Comparison of ENCODE assay signal across 1 cellular context in genomic region chr6:132401120-132401940, GRCh38.
TF ChIP-seq lines count a peak whose summit lies in the region.

MOXD1 (minus strand) TSS chr6:132401475; CDS start chr6:132401426, 49 bp downstream.

TF ChIP-seq in HEK293, 187 proteins besides CTCF, POLR2A, EP300 and RAD21 (continued from another document):
- TF ChIP-seq, protein P1, sequence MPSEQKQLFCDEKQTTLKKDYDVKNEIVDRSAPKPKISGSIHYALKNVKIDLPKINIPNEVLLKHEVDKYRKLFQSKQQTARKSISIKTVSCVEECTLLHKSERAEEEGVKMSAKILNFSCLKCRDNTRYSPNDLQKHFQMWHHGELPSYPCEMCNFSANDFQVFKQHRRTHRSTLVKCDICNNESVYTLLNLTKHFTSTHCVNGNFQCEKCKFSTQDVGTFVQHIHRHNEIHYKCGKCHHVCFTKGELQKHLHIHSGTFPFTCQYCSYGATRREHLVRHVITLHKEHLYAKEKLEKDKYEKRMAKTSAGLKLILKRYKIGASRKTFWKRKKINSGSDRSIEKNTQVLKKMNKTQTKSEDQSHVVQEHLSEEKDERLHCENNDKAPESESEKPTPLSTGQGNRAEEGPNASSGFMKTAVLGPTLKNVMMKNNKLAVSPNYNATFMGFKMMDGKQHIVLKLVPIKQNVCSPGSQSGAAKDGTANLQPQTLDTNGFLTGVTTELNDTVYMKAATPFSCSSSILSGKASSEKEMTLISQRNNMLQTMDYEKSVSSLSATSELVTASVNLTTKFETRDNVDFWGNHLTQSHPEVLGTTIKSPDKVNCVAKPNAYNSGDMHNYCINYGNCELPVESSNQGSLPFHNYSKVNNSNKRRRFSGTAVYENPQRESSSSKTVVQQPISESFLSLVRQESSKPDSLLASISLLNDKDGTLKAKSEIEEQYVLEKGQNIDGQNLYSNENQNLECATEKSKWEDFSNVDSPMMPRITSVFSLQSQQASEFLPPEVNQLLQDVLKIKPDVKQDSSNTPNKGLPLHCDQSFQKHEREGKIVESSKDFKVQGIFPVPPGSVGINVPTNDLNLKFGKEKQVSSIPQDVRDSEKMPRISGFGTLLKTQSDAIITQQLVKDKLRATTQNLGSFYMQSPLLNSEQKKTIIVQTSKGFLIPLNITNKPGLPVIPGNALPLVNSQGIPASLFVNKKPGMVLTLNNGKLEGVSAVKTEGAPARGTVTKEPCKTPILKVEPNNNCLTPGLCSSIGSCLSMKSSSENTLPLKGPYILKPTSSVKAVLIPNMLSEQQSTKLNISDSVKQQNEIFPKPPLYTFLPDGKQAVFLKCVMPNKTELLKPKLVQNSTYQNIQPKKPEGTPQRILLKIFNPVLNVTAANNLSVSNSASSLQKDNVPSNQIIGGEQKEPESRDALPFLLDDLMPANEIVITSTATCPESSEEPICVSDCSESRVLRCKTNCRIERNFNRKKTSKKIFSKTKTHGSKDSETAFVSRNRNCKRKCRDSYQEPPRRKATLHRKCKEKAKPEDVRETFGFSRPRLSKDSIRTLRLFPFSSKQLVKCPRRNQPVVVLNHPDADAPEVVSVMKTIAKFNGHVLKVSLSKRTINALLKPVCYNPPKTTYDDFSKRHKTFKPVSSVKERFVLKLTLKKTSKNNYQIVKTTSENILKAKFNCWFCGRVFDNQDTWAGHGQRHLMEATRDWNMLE (tag by site-specific recombination; conservative IDR thresholded peaks at IDR 0.05; ENCODE audit: low read depth): no peak
- TF ChIP-seq ZNF2 (tag by site-specific recombination; IDR thresholded peaks at IDR 0.05): 0 out of 2 replicates have a peak, but pooled peaks have one; percentile 28
- no peak for TF ChIP-seq ZNF626 (tag by site-specific recombination; IDR thresholded peaks at IDR 0.05)
- TF ChIP-seq, protein P2, sequence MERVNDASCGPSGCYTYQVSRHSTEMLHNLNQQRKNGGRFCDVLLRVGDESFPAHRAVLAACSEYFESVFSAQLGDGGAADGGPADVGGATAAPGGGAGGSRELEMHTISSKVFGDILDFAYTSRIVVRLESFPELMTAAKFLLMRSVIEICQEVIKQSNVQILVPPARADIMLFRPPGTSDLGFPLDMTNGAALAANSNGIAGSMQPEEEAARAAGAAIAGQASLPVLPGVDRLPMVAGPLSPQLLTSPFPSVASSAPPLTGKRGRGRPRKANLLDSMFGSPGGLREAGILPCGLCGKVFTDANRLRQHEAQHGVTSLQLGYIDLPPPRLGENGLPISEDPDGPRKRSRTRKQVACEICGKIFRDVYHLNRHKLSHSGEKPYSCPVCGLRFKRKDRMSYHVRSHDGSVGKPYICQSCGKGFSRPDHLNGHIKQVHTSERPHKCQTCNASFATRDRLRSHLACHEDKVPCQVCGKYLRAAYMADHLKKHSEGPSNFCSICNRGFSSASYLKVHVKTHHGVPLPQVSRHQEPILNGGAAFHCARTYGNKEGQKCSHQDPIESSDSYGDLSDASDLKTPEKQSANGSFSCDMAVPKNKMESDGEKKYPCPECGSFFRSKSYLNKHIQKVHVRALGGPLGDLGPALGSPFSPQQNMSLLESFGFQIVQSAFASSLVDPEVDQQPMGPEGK (tag by site-specific recombination; IDR thresholded peaks at IDR 0.05): peak; percentile 28; the same call in 1 of the 2 replicates
- TF ChIP-seq ZNF146 (tag by site-specific recombination; IDR thresholded peaks at IDR 0.05): no peak
- peak; percentile 17; the same call in 1 of the 2 replicates for TF ChIP-seq ZNF843 (tag by site-specific recombination; IDR thresholded peaks at IDR 0.05)
- peak; percentile 58; the same call in 1 of the 2 replicates for TF ChIP-seq ZBTB20 (tag by site-specific recombination; IDR thresholded peaks at IDR 0.05)
- TF ChIP-seq ZBTB48 (tag by site-specific recombination; IDR thresholded peaks at IDR 0.05): peak; percentile 46; the same call in 1 of the 2 replicates
- TF ChIP-seq ZNF529 (tag by site-specific recombination; IDR thresholded peaks at IDR 0.05; ENCODE audit: insufficient replicate concordance): no peak
- no peak for TF ChIP-seq ZNF248 (tag by site-specific recombination; IDR thresholded peaks at IDR 0.05)
- peak; percentile 76 for TF ChIP-seq ZNF366 (tag by site-specific recombination; conservative IDR thresholded peaks at IDR 0.05)
- TF ChIP-seq, protein P3, sequence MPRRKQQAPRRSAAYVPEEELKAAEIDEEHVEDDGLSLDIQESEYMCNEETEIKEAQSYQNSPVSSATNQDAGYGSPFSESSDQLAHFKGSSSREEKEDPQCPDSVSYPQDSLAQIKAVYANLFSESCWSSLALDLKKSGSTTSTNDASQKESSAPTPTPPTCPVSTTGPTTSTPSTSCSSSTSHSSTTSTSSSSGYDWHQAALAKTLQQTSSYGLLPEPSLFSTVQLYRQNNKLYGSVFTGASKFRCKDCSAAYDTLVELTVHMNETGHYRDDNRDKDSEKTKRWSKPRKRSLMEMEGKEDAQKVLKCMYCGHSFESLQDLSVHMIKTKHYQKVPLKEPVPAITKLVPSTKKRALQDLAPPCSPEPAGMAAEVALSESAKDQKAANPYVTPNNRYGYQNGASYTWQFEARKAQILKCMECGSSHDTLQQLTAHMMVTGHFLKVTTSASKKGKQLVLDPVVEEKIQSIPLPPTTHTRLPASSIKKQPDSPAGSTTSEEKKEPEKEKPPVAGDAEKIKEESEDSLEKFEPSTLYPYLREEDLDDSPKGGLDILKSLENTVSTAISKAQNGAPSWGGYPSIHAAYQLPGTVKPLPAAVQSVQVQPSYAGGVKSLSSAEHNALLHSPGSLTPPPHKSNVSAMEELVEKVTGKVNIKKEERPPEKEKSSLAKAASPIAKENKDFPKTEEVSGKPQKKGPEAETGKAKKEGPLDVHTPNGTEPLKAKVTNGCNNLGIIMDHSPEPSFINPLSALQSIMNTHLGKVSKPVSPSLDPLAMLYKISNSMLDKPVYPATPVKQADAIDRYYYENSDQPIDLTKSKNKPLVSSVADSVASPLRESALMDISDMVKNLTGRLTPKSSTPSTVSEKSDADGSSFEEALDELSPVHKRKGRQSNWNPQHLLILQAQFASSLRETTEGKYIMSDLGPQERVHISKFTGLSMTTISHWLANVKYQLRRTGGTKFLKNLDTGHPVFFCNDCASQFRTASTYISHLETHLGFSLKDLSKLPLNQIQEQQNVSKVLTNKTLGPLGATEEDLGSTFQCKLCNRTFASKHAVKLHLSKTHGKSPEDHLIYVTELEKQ (tag by site-specific recombination; IDR thresholded peaks at IDR 0.05; ENCODE audit: borderline replicate concordance): no peak
- TF ChIP-seq ZNF280D (tag by site-specific recombination; IDR thresholded peaks at IDR 0.05): no peak
- TF ChIP-seq ZNF521 (tag by site-specific recombination; IDR thresholded peaks at IDR 0.05): no peak
- no peak for TF ChIP-seq IKZF3 (tag by site-specific recombination; IDR thresholded peaks at IDR 0.05)
- TF ChIP-seq, protein P4, sequence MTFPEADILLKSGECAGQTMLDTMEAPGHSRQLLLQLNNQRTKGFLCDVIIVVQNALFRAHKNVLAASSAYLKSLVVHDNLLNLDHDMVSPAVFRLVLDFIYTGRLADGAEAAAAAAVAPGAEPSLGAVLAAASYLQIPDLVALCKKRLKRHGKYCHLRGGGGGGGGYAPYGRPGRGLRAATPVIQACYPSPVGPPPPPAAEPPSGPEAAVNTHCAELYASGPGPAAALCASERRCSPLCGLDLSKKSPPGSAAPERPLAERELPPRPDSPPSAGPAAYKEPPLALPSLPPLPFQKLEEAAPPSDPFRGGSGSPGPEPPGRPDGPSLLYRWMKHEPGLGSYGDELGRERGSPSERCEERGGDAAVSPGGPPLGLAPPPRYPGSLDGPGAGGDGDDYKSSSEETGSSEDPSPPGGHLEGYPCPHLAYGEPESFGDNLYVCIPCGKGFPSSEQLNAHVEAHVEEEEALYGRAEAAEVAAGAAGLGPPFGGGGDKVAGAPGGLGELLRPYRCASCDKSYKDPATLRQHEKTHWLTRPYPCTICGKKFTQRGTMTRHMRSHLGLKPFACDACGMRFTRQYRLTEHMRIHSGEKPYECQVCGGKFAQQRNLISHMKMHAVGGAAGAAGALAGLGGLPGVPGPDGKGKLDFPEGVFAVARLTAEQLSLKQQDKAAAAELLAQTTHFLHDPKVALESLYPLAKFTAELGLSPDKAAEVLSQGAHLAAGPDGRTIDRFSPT (tag by site-specific recombination; IDR thresholded peaks at IDR 0.05): peak; percentile 16; the same call in 1 of the 2 replicates
- no peak for TF ChIP-seq ZNF324 (tag by site-specific recombination; IDR thresholded peaks at IDR 0.05)
- TF ChIP-seq ZNF777 (tag by site-specific recombination; IDR thresholded peaks at IDR 0.05; ENCODE audit: borderline replicate concordance): peak; percentile 98
- TF ChIP-seq ZNF404 (tag by site-specific recombination; IDR thresholded peaks at IDR 0.05): no peak
- TF ChIP-seq ZNF585B (tag by site-specific recombination; IDR thresholded peaks at IDR 0.05): 0 out of 2 replicates have a peak, but pooled peaks have one; percentile 23
- TF ChIP-seq ZNF629 (tag by site-specific recombination; IDR thresholded peaks at IDR 0.05): no peak
- TF ChIP-seq YY2 (tag by site-specific recombination; IDR thresholded peaks at IDR 0.05): peak; percentile 30; the same call in 1 of the 2 replicates
- TF ChIP-seq ZBTB17 (tag by site-specific recombination; IDR thresholded peaks at IDR 0.05): 0 out of 2 replicates have a peak, but pooled peaks have one; percentile 53
- TF ChIP-seq ZNF501 (tag by site-specific recombination; IDR thresholded peaks at IDR 0.05): 0 out of 2 replicates have a peak, but pooled peaks have one; percentile 9
- no peak for TF ChIP-seq ZNF311 (tag by site-specific recombination; IDR thresholded peaks at IDR 0.05; ENCODE audit: borderline replicate concordance)
- TF ChIP-seq ZNF302 (tag by site-specific recombination; IDR thresholded peaks at IDR 0.05; ENCODE audit: low read depth): no peak
- TF ChIP-seq REPIN1 (tag by site-specific recombination; IDR thresholded peaks at IDR 0.05; ENCODE audit: low read depth): no peak
- TF ChIP-seq ZSCAN30 (tag by site-specific recombination; IDR thresholded peaks at IDR 0.05): peak; percentile 55; the same call in 1 of the 2 replicates
- TF ChIP-seq ZNF132 (tag by site-specific recombination; IDR thresholded peaks at IDR 0.05; ENCODE audit: borderline replicate concordance): no peak
- peak; percentile 50; the same call in 1 of the 2 replicates for TF ChIP-seq ZNF660 (tag by site-specific recombination; IDR thresholded peaks at IDR 0.05)
- no peak for TF ChIP-seq HOXA7 (CRISPR knock-in tag; IDR thresholded peaks at IDR 0.05; ENCODE audit: borderline replicate concordance)
- no peak for TF ChIP-seq ZNF560 (tag by site-specific recombination; IDR thresholded peaks at IDR 0.05; ENCODE audit: borderline replicate concordance)
